ENCODE assay signal across 9 cellular contexts in the genomic region with DNA sequence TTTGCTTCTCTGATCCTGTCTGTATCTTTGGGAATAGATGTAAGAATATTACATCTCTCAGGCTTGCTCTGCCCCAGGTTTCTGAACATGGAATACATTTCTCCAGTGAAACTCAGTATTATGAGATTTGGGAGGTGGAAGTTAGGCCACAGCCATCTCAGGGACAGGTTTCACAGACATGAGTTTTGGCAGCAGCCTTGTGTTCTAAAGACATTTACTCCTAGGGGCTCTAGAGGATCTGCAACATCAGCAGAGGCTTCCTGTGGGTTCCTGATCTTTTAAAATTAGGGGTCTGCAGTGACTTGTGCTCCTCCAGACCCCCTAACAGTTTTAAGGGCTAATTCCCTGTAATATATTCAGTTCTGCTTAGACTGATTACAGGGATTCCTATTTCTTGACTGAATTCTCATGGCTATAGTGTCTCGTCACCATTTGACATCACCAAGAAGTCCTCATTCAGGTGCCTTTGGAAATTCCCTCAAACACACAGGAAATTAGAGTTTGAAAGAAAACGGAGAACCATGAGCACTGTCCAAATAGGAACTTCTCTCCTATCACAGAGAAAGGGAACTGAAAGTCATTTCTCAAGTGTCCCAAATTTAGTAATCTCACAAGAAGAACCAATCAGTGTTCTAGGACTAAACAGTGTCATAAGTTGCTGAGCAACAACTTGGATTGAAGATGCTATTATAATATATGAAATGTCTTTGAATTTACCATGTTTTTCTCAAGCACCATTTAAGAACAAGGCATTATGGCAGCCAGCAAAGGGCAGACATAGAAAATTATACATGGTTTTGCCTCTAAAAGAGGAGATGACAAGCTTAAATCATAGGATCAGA. TPM values are rescaled to one million over a fixed set of nuclear protein-coding genes. Genes with fewer than 3 reads are reported as not detected.
DNase-seq lines count a peak whose midpoint lies in the region; ATAC-seq, FAIRE-seq and TF ChIP-seq lines count a peak whose summit lies in the region.
"Had no signal": no experiment of that assay in that cellular context is flagged by ENCODE, and none has a peak within 500 bp of the region (broad histone marks: within the 10 kb centered on the region; RNA-seq: fewer than 3 reads in every experiment).

No MANE protein-coding gene starts in this region.

- H3K4me3 ChIP-seq in cardiac fibroblast (replicated peaks in 1 of 2; ENCODE audit: low read depth in 2 of 2, low read length in 2 of 2) (no peak overlapping the region), aorta (ENCODE audit: low read length in 2 of 2) (no peak overlapping the region)

- H3K27me3 Mint-ChIP-seq in activated naive CD8-positive, alpha-beta T cell treated with anti-CD3 and anti-CD28 coated beads, Interleukin-2, amount 50 U/mL, for 24 hours: peaks cover 18% of the 10 kb centered on the region
- peaks cover 29% of the 10 kb centered on the region for H3K27me3 Mint-ChIP-seq in activated naive CD8-positive, alpha-beta T cell treated with anti-CD3 and anti-CD28 coated beads for 36 hours

- ATAC-seq in activated naive CD8-positive, alpha-beta T cell treated with anti-CD3 and anti-CD28 coated beads, Interleukin-2, amount 50 U/mL, for 24 hours: peak; percentile 60
- peak; percentile 75 for ATAC-seq in HG03354 (IDR thresholded peaks at IDR 0.05; ENCODE audit: poor library complexity, severe bottlenecking, unreplicated experiment)
- no peak for ATAC-seq in aorta (ENCODE audit: low FRiP score)

- no peak for TF ChIP-seq CTCF in cardiac fibroblast (IDR thresholded peaks at IDR 0.05; ENCODE audit: low read depth, low read length)

- peak overlapping the region; percentile 46 for H3K27ac Mint-ChIP-seq in activated naive CD8-positive, alpha-beta T cell treated with anti-CD3 and anti-CD28 coated beads, Interleukin-2, amount 50 U/mL, for 24 hours
- no peak overlapping the region for H3K27ac Mint-ChIP-seq in activated naive CD8-positive, alpha-beta T cell treated with anti-CD3 and anti-CD28 coated beads for 36 hours

- intact Hi-C loops in aorta (cut with DNase I): loop anchor here in 1 of 2 donors (10.0 kb wide), 1 partner anchor 188 kb away; no protein-coding TSS in a partner anchor

- H3K4me1 Mint-ChIP-seq in activated naive CD8-positive, alpha-beta T cell treated with anti-CD3 and anti-CD28 coated beads, Interleukin-2, amount 50 U/mL, for 24 hours: peaks cover 22% of the 10 kb centered on the region
- H3K4me1 Mint-ChIP-seq in activated naive CD8-positive, alpha-beta T cell treated with anti-CD3 and anti-CD28 coated beads for 36 hours: peaks cover 14% of the 10 kb centered on the region

- no peak overlapping the region for H3K27ac ChIP-seq in aorta (ENCODE audit: low read depth in 1 of 2, low read length in 2 of 2)
- H3K27ac ChIP-seq: C4-2B had no signal

- no peaks in the 10 kb centered on the region for H3K9me3 Mint-ChIP-seq in activated naive CD8-positive, alpha-beta T cell treated with anti-CD3 and anti-CD28 coated beads, Interleukin-2, amount 50 U/mL, for 24 hours
- H3K9me3 Mint-ChIP-seq in activated naive CD8-positive, alpha-beta T cell treated with anti-CD3 and anti-CD28 coated beads for 36 hours: no peaks in the 10 kb centered on the region

- no peak for FAIRE-seq in HTR-8/SVneo (lab: Jason Lieb, UNC)

- no peaks in the 10 kb centered on the region for H3K9me3 ChIP-seq in aorta (ENCODE audit: control insufficient read depth, low read length)

- no peaks in the 10 kb centered on the region for H3K27me3 ChIP-seq in aorta (ENCODE audit: control insufficient read depth in 1 of 2, insufficient read depth in 2 of 2, low read length in 1 of 2)

- H3K36me3 Mint-ChIP-seq in activated naive CD8-positive, alpha-beta T cell treated with anti-CD3 and anti-CD28 coated beads, Interleukin-2, amount 50 U/mL, for 24 hours (ENCODE audit: low read depth): peaks cover 8% of the 10 kb centered on the region
- no peaks in the 10 kb centered on the region for H3K36me3 Mint-ChIP-seq in activated naive CD8-positive, alpha-beta T cell treated with anti-CD3 and anti-CD28 coated beads for 36 hours

- no peak for DNase-seq in activated naive CD8-positive, alpha-beta T cell treated with anti-CD3 and anti-CD28 coated beads, Interleukin-2, amount 50 U/mL, for 24 hours
- DNase-seq in activated naive CD8-positive, alpha-beta T cell treated with anti-CD3 and anti-CD28 coated beads for 36 hours: no peak
- DNase-seq in cardiac fibroblast (ENCODE audit: low read depth in 2 of 2) (peak; percentile 35 to 41), putamen (ENCODE audit: low spot score) (peak; percentile 16), COLO668 (lab: John Stamatoyannopoulos, UW; ENCODE audit: unreplicated experiment) (no peak), aorta (no peak), HTR-8/SVneo (ENCODE audit: insufficient read length, low spot score) (no peak)

- WGBS in aorta, 2 donors: 58 to 69% methylated on average over 2 of the region's 2 CpGs

- no peaks in the 10 kb centered on the region for H3K4me1 ChIP-seq in aorta (ENCODE audit: control insufficient read depth in 1 of 2, insufficient read depth in 2 of 2, low read length in 2 of 2)

- H3K36me3 ChIP-seq in aorta (ENCODE audit: control insufficient read depth in 1 of 2, insufficient read depth in 2 of 2, low read length in 1 of 2): no peaks in the 10 kb centered on the region

- no peak overlapping the region for H3K4me3 Mint-ChIP-seq in activated naive CD8-positive, alpha-beta T cell treated with anti-CD3 and anti-CD28 coated beads, Interleukin-2, amount 50 U/mL, for 24 hours
- no peak overlapping the region for H3K4me3 Mint-ChIP-seq in activated naive CD8-positive, alpha-beta T cell treated with anti-CD3 and anti-CD28 coated beads for 36 hours

RNA-seq across cellular contexts. Expression of a gene that starts 2.5 kb away (rescaled TPM):
- 10 to 100 TPM in 1 of 2 experiments, 1 to 10 TPM in 1; 9.8 to 12.2 TPM for total RNA-seq in activated naive CD8-positive, alpha-beta T cell treated with anti-CD3 and anti-CD28 coated beads for 36 hours
- 100 to 1,000 TPM; 274 to 605 TPM for total RNA-seq in aorta
- 100 to 1,000 TPM in 1 of 2 donors, 10 to 100 TPM in 1; 64.0 to 382 TPM for polyA plus RNA-seq in aorta

RNA-seq across cellular contexts. Expression of a gene that starts 30.2 kb away (rescaled TPM):
- not detected for total RNA-seq in activated naive CD8-positive, alpha-beta T cell treated with anti-CD3 and anti-CD28 coated beads for 36 hours
- not detected for total RNA-seq in aorta
- not detected for polyA plus RNA-seq in aorta

Comparison
In these comparisons a context has a peak if more than half of its experiments do, and no peak if none do; other contexts are left out.
1. DNase-seq: peak in cardiac fibroblast (2 of 2) and putamen (single experiment); none in activated naive CD8-positive, alpha-beta T cell treated with anti-CD3 and anti-CD28 coated beads, Interleukin-2, amount 50 U/mL, for 24 hours (single experiment), activated naive CD8-positive, alpha-beta T cell treated with anti-CD3 and anti-CD28 coated beads for 36 hours (single experiment), COLO668 (single experiment), aorta (0 of 2) and HTR-8/SVneo (single experiment).
2. RNA of a gene that starts 2.5 kb away (total RNA-seq): 274 to 605 TPM in aorta; 9.8 to 12.2 TPM in activated naive CD8-positive, alpha-beta T cell treated with anti-CD3 and anti-CD28 coated beads for 36 hours; every median in the first group is over 10 times any median in the second.